14 cellular contexts compared by ENCODE assay signal in the genomic region with DNA sequence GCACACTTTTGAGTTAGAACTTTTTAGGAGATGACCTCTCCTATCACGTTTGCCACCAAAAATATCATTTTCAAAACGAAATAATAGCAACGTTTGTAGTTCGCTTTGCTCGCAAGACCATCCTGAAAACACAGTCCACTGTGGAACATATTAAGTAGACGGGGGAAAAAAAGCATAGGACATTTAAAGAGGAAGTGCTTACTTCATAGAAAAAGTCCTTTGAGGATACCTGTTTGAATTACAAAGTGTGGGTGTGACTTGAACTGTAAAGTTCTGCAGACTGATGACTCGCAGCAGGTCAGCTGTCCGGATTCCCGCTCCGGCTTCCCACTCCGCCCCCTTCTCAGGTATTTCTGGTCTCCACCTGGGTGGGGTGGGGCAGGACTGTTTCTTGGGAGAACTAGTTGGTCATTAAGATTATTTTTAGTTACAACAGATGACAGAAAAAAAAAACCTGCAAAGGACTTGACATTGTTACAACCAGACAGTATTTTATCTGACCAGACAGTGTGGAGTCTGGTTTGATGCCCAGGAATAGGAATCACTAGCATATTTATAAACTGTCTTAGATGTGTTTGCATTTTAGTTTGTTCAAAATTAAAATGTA. TPM values are rescaled to one million over a fixed set of nuclear protein-coding genes. Genes with fewer than 3 reads are reported as not detected.
A peak's percentile ranks its signal among the peaks of the same experiment; 100 is the strongest.
DNase-seq lines count a peak whose midpoint lies in the region; ATAC-seq, FAIRE-seq and TF ChIP-seq lines count a peak whose summit lies in the region.
"Had no signal": no experiment of that assay in that cellular context is flagged by ENCODE, and none has a peak within 500 bp of the region (broad histone marks: within the 10 kb centered on the region; RNA-seq: fewer than 3 reads in every experiment).

No MANE protein-coding gene starts in this region.

- no peak overlapping the region for H2AFZ ChIP-seq in HepG2 (ENCODE audit: low read length)
- H2AFZ ChIP-seq in Karpas-422 (ENCODE audit: low read length), result no peak overlapping the region

- no peak overlapping the region for H3K4me3 Mint-ChIP-seq in effector memory CD8-positive, alpha-beta T cell
- no peak overlapping the region for H3K4me3 Mint-ChIP-seq in memory B cell

- H4K20me1 ChIP-seq in HepG2 (ENCODE audit: insufficient read depth, low read length) (no peaks in the 10 kb centered on the region), Karpas-422 (ENCODE audit: insufficient read depth, low read depth, low read length) (no peaks in the 10 kb centered on the region)

- TF ChIP-seq POLR2A in HepG2 (IDR thresholded peaks at IDR 0.05; ENCODE audit: insufficient read depth in 1 of 2, low read depth in 2 of 2, low read length in 2 of 2) (no peak), right lobe of liver (IDR thresholded peaks at IDR 0.05) (no peak)

- H3K4me3 ChIP-seq in HepG2 (replicated peaks in 1 of 3; ENCODE audit: insufficient read depth in 1 of 3, low read depth in 2 of 3, low read length in 3 of 3) (no peak overlapping the region), right lobe of liver (no peak overlapping the region), Karpas-422 (ENCODE audit: low read length) (no peak overlapping the region)

- H3K4me1 Mint-ChIP-seq in effector memory CD8-positive, alpha-beta T cell (ENCODE audit: low read depth in 2 of 2), result peaks cover 12 to 24% of the 10 kb centered on the region in 2 donors
- peaks cover 5% of the 10 kb centered on the region for H3K4me1 Mint-ChIP-seq in memory B cell

- H3K27ac ChIP-seq in HepG2 (ENCODE audit: extremely low read length, insufficient read depth, low read length), result no peak overlapping the region
- no peak overlapping the region for H3K27ac ChIP-seq in right lobe of liver
- H3K27ac ChIP-seq in Karpas-422 (ENCODE audit: low read length), result no peak overlapping the region

- CTCF ChIA-PET in HepG2 (lab: Yijun Ruan, JAX; ENCODE audit: low intra/inter-chr PET ratio, low total read pairs), result no interaction called here

- TF ChIP-seq RAD21 in HepG2 (CRISPR knock-in tag; IDR thresholded peaks at IDR 0.05), result no peak

- peaks cover 29% of the 10 kb centered on the region for H3K79me2 ChIP-seq in HepG2 (ENCODE audit: insufficient read depth, low read length)
- H3K79me2 ChIP-seq in Karpas-422 (ENCODE audit: low read length), result peaks cover 17% of the 10 kb centered on the region; the same call in 1 of the 2 replicates

- H3K9me3 Mint-ChIP-seq in effector memory CD8-positive, alpha-beta T cell, result no peaks in the 10 kb centered on the region
- no peaks in the 10 kb centered on the region for H3K9me3 Mint-ChIP-seq in memory B cell

- BruUV-seq in HepG2 (replicated peaks; lab: Mats Ljungman, UMichigan), result no TSS peak

- intact Hi-C loops in HepG2 (cut with micrococcal nuclease; ENCODE audit: unreplicated experiment), result no loop called here
- intact Hi-C loops in right lobe of liver (cut with DNase I), result no loop called here
- intact Hi-C loops in sciatic nerve (cut with DNase I), result loop anchor here (5.0 kb wide), 1 partner anchor 1649 kb away; no protein-coding TSS in a partner anchor

- DNase-seq in HepG2 (ENCODE audit: low spot score) (no peak), right lobe of liver (no peak), memory B cell (ENCODE audit: low spot score in 2 of 2) (no peak), sciatic nerve (ENCODE audit: low spot score) (no peak), SW 1271 (lab: John Stamatoyannopoulos, UW) (no peak), Karpas-422 (no peak)
- no peak for DNase-seq in effector memory CD8-positive, alpha-beta T cell
- DNase-seq in stimulated activated CD4-positive, alpha-beta T cell treated with anti-CD3 and anti-CD28 coated beads, Interleukin-4, amount 100 ng/mL, for 4 hours, result no peak
- DNase-seq: effector CD8-positive, alpha-beta T cell; hippocampal formation; NCI-H1092 treated with DMSO at 0.1 percent for 48 hours; NCI-H510A treated with DMSO at 0.1 percent for 48 hours; RPMI8226 had no signal

- H3K4me2 ChIP-seq in HepG2 (ENCODE audit: low read depth, low read length) (no peak overlapping the region), Karpas-422 (ENCODE audit: low read depth, low read length, poor library complexity, severe bottlenecking) (no peak overlapping the region)

- H3K36me3 ChIP-seq in HepG2 (replicated peaks in 1 of 2; ENCODE audit: control insufficient read depth in 1 of 2, insufficient read depth in 2 of 2, low read length in 2 of 2) (peaks cover 31 to 70% of the 10 kb centered on the region in 2 experiments), right lobe of liver (peaks cover 0 to 70% (median 24%) of the 10 kb centered on the region in 4 donors), Karpas-422 (ENCODE audit: insufficient read depth, low read length) (peaks cover 60% of the 10 kb centered on the region)

- TF ChIP-seq EP300 in HepG2 (IDR thresholded peaks at IDR 0.05; ENCODE audit: low read depth in 2 of 2, low read length in 2 of 2) (no peak), HepG2 (CRISPR knock-in tag; IDR thresholded peaks at IDR 0.05; ENCODE audit: borderline replicate concordance) (no peak)

- in situ Hi-C loops in HepG2 (cut with HindIII; ENCODE audit: extremely low pct_ligation_motif_present, low pct_unique_long_range_greater_than_20kb), result no loop called here

- H3K9me3 ChIP-seq in HepG2 (ENCODE audit: low read length), result no peaks in the 10 kb centered on the region
- H3K9me3 ChIP-seq in right lobe of liver, result no peaks in the 10 kb centered on the region
- no peaks in the 10 kb centered on the region for H3K9me3 ChIP-seq in Karpas-422 (ENCODE audit: low read length)

- H3K9ac ChIP-seq in HepG2 (ENCODE audit: insufficient read depth, low read depth, low read length), result no peak overlapping the region
- no peak overlapping the region for H3K9ac ChIP-seq in Karpas-422 (ENCODE audit: low read length)

- no peaks in the 10 kb centered on the region for H3K27me3 Mint-ChIP-seq in effector memory CD8-positive, alpha-beta T cell
- no peaks in the 10 kb centered on the region for H3K27me3 Mint-ChIP-seq in memory B cell

- peak overlapping the region; percentile 25 to 88 for H3K27ac Mint-ChIP-seq in effector memory CD8-positive, alpha-beta T cell
- H3K27ac Mint-ChIP-seq in memory B cell, result peak overlapping the region; percentile 15

- POLR2A ChIA-PET in HepG2 (lab: Yijun Ruan, JAX), result no interaction called here

- ATAC-seq in HepG2, result no peak
- no peak for ATAC-seq in right lobe of liver
- no peak for ATAC-seq in effector memory CD8-positive, alpha-beta T cell (replicated peaks)
- ATAC-seq in memory B cell (ENCODE audit: low read depth), result no peak
- ATAC-seq in sciatic nerve, result no peak

- H3K4me1 ChIP-seq in HepG2 (ENCODE audit: insufficient read depth, low read length), result peaks cover 71% of the 10 kb centered on the region
- peaks cover 0 to 13% (median 0%) of the 10 kb centered on the region in 4 donors for H3K4me1 ChIP-seq in right lobe of liver
- peaks cover 10% of the 10 kb centered on the region for H3K4me1 ChIP-seq in Karpas-422 (ENCODE audit: low read length)

- no peaks in the 10 kb centered on the region for H3K9me2 ChIP-seq in Karpas-422 (replicated peaks; ENCODE audit: insufficient read depth, low read length)

- no peak for TF ChIP-seq CTCF in HepG2 (CRISPR knock-in tag; IDR thresholded peaks at IDR 0.05)
- TF ChIP-seq CTCF in right lobe of liver (IDR thresholded peaks at IDR 0.05), result no peak

- FAIRE-seq in HepG2 (lab: Jason Lieb, UNC), result no peak
- FAIRE-seq: urothelium cell line had no signal

- WGBS in HepG2 (ENCODE audit: low lambda C conversion rate), result 94% methylated on average over 11 of the region's 11 CpGs
- 76% methylated on average over 11 of the region's 11 CpGs for WGBS in right lobe of liver (ENCODE audit: insufficient coverage, low coverage, low lambda C conversion rate, missing lambda C conversion rate)

- H3K27me3 ChIP-seq in HepG2 (ENCODE audit: control insufficient read depth in 1 of 2, insufficient read depth in 2 of 2, low read length in 2 of 2) (no peaks in the 10 kb centered on the region), right lobe of liver (no peaks in the 10 kb centered on the region), Karpas-422 (ENCODE audit: low read length) (no peaks in the 10 kb centered on the region)

- H3K36me3 Mint-ChIP-seq in effector memory CD8-positive, alpha-beta T cell (ENCODE audit: insufficient read depth), result peaks cover 94% of the 10 kb centered on the region
- peaks cover 34% of the 10 kb centered on the region for H3K36me3 Mint-ChIP-seq in memory B cell

RNA-seq across cellular contexts. Expression of gene CNOT11, which starts 13.3 kb away (rescaled TPM):
- total RNA-seq in HepG2 (2016; rRNA removed; fragmentation: Illumina TruSeq; extraction: Trizol) (100 and 114 TPM in 2 replicates), right lobe of liver (10 to 100 TPM; 17.0 to 28.5 (median 21.5) TPM), sciatic nerve (24.3 TPM)
- total RNA-seq in HepG2 (2016; cell fraction: cytosol; rRNA removed; fragmentation: Illumina TruSeq; extraction: Trizol; ENCODE audit: low read depth), result 34.2 and 39.4 TPM in 2 replicates
- 93.7 and 119 TPM in 2 replicates for total RNA-seq in HepG2 (2016; cell fraction: insoluble cytoplasmic fraction; rRNA removed; fragmentation: Illumina TruSeq; extraction: Trizol)
- 65.8 and 70.3 TPM in 2 replicates for total RNA-seq in HepG2 (2016; cell fraction: membrane; rRNA removed; fragmentation: Illumina TruSeq; extraction: Trizol)
- 79.5 and 91.1 TPM in 2 replicates for total RNA-seq in HepG2 (2016; cell fraction: nucleus; rRNA removed; fragmentation: Illumina TruSeq; extraction: Trizol)
- polyA plus RNA-seq in HepG2 (2011; rRNA removed), result 202 and 209 TPM in 2 replicates
- polyA plus RNA-seq in HepG2 (2011; cell fraction: cytosol; rRNA removed), result 91.7 and 128 TPM in 2 replicates
- polyA plus RNA-seq in HepG2 (2011; cell fraction: nucleus; rRNA removed), result 359 and 415 TPM in 2 replicates
- 100 and 126 TPM in 2 replicates for polyA plus RNA-seq in HepG2 (2012)
- polyA plus RNA-seq in HepG2 (2016; cell fraction: cytosol; fragmentation: Illumina TruSeq; extraction: Trizol; ENCODE audit: low read depth), result 35.1 and 35.8 TPM in 2 replicates
- 160 and 184 TPM in 2 replicates for polyA plus RNA-seq in HepG2 (2016; cell fraction: insoluble cytoplasmic fraction; fragmentation: Illumina TruSeq; extraction: Trizol; ENCODE audit: low read depth)
- polyA plus RNA-seq in HepG2 (2016; cell fraction: membrane; fragmentation: Illumina TruSeq; extraction: Trizol; ENCODE audit: low read depth), result 62.2 and 66.8 TPM in 2 replicates
- polyA plus RNA-seq in HepG2 (2016; cell fraction: nucleus; fragmentation: Illumina TruSeq; extraction: Trizol; ENCODE audit: insufficient read depth, low read depth), result 277 TPM in 2 replicates
- polyA minus RNA-seq in HepG2 (2011; rRNA and poly(A)+ RNA removed; ENCODE audit: low replicate concordance), result 74.3 and 87.7 TPM in 2 replicates
- polyA minus RNA-seq in HepG2 (2011; cell fraction: cytosol; rRNA and poly(A)+ RNA removed), result 102 and 132 TPM in 2 replicates
- 80.2 and 123 TPM in 2 replicates for polyA minus RNA-seq in HepG2 (2011; cell fraction: nucleus; rRNA and poly(A)+ RNA removed)
- 39.5 and 78.2 TPM in 2 replicates for total RNA-seq in Karpas-422 (2014; rRNA removed; shearing (Covaris generic); ENCODE audit: low replicate concordance)

RNA-seq across cellular contexts. Expression of gene RNF149, which starts 42.5 kb away (rescaled TPM):
- total RNA-seq in HepG2 (2016; rRNA removed; fragmentation: Illumina TruSeq; extraction: Trizol) (45.7 and 109 TPM in 2 replicates), right lobe of liver (10 to 100 TPM; 20.3 to 45.4 (median 32.2) TPM), sciatic nerve (80.7 TPM)
- total RNA-seq in HepG2 (2016; cell fraction: cytosol; rRNA removed; fragmentation: Illumina TruSeq; extraction: Trizol; ENCODE audit: low read depth), result 31.6 and 37.7 TPM in 2 replicates
- total RNA-seq in HepG2 (2016; cell fraction: insoluble cytoplasmic fraction; rRNA removed; fragmentation: Illumina TruSeq; extraction: Trizol), result 40.9 and 111 TPM in 2 replicates
- total RNA-seq in HepG2 (2016; cell fraction: membrane; rRNA removed; fragmentation: Illumina TruSeq; extraction: Trizol), result 40.3 and 50.9 TPM in 2 replicates
- total RNA-seq in HepG2 (2016; cell fraction: nucleus; rRNA removed; fragmentation: Illumina TruSeq; extraction: Trizol), result 138 and 175 TPM in 2 replicates
- 87.2 and 87.6 TPM in 2 replicates for polyA plus RNA-seq in HepG2 (2011; rRNA removed)
- polyA plus RNA-seq in HepG2 (2011; cell fraction: cytosol; rRNA removed), result 33.2 and 46.3 TPM in 2 replicates
- 67.6 and 82.1 TPM in 2 replicates for polyA plus RNA-seq in HepG2 (2011; cell fraction: nucleus; rRNA removed)
- 91.6 and 103 TPM in 2 replicates for polyA plus RNA-seq in HepG2 (2012)
- 12.2 and 15.7 TPM in 2 replicates for polyA plus RNA-seq in HepG2 (2016; cell fraction: cytosol; fragmentation: Illumina TruSeq; extraction: Trizol; ENCODE audit: low read depth)
- 37.5 and 38.4 TPM in 2 replicates for polyA plus RNA-seq in HepG2 (2016; cell fraction: insoluble cytoplasmic fraction; fragmentation: Illumina TruSeq; extraction: Trizol; ENCODE audit: low read depth)
- 22.7 and 27.3 TPM in 2 replicates for polyA plus RNA-seq in HepG2 (2016; cell fraction: membrane; fragmentation: Illumina TruSeq; extraction: Trizol; ENCODE audit: low read depth)
- 273 and 274 TPM in 2 replicates for polyA plus RNA-seq in HepG2 (2016; cell fraction: nucleus; fragmentation: Illumina TruSeq; extraction: Trizol; ENCODE audit: insufficient read depth, low read depth)
- 41.3 and 47.7 TPM in 2 replicates for polyA minus RNA-seq in HepG2 (2011; rRNA and poly(A)+ RNA removed; ENCODE audit: low replicate concordance)
- polyA minus RNA-seq in HepG2 (2011; cell fraction: cytosol; rRNA and poly(A)+ RNA removed), result 41.9 and 57.0 TPM in 2 replicates
- polyA minus RNA-seq in HepG2 (2011; cell fraction: nucleus; rRNA and poly(A)+ RNA removed), result 147 and 171 TPM in 2 replicates
- 2.0 and 4.5 TPM in 2 replicates for total RNA-seq in Karpas-422 (2014; rRNA removed; shearing (Covaris generic); ENCODE audit: low replicate concordance)
